10 cellular contexts compared by ENCODE assay signal in the genomic region with DNA sequence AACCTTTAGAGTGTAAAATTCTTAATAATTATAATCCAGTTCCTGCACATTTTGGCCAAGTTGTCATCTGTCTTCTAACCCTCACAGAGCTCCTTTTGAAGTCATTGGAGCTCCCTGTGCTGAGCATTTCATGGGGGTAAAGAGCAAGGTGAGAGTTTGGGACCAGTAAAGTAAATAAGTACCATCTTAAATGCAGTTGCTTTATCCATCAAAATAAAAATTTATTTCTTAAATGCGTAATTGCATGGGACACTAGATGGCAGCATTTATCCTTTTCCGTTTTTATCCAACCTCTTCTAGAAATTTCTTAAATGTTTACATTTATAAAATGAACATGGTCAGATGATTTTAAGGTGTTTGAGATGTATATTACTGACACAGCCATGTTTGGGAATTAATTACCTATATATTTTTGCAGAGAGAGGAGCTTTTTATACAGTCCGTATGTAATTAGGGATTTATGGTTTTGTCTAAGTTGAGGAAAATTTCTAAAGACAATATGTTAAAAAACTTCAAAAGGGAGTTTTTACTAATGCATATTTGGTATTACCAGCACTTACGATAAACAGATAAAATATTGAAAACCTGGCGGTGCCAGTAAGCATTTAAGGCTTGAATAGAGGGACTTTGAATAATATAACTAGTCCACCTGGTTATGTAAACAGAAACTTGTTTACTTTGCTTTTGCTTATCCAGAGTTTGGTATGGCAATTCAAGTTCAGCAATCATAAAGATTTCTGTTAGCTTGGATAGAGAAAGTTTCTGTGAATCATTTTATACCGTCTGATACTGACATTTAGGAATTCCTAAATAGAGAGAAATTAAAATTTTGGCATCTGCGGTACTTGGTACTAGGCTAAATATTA. TPM values are rescaled to one million over a fixed set of nuclear protein-coding genes. Genes with fewer than 3 reads are reported as not detected.
A peak's percentile ranks its signal among the peaks of the same experiment; 100 is the strongest.
DNase-seq lines count a peak whose midpoint lies in the region; ATAC-seq and TF ChIP-seq lines count a peak whose summit lies in the region.
"Had no signal": no experiment of that assay in that cellular context is flagged by ENCODE, and none has a peak within 500 bp of the region (broad histone marks: within the 10 kb centered on the region; RNA-seq: fewer than 3 reads in every experiment).

No MANE protein-coding gene starts in this region.

- no peak overlapping the region for H3K27ac Mint-ChIP-seq in nephron
- no peak overlapping the region for H3K27ac Mint-ChIP-seq in immature natural killer cell

- no peak for ATAC-seq in DND-41 (ENCODE audit: insufficient read depth, low read depth)
- no peak for ATAC-seq in GM18870 (IDR thresholded peaks at IDR 0.05; ENCODE audit: unreplicated experiment)
- ATAC-seq in HG02610 (IDR thresholded peaks at IDR 0.05; ENCODE audit: unreplicated experiment): no peak
- no peak for ATAC-seq in HG03565 (IDR thresholded peaks at IDR 0.05; ENCODE audit: unreplicated experiment)

- TF ChIP-seq POLR2A in breast epithelium (IDR thresholded peaks at IDR 0.05): no peak

- H3K4me3 ChIP-seq in DND-41 (ENCODE audit: low read depth in 1 of 2, low read length in 2 of 2) (no peak overlapping the region), MM.1S (ENCODE audit: low read length) (no peak overlapping the region), breast epithelium (no peak overlapping the region)
- H3K4me3 ChIP-seq: lung had no signal

- no peaks in the 10 kb centered on the region for H3K9me3 Mint-ChIP-seq in nephron
- no peaks in the 10 kb centered on the region for H3K9me3 Mint-ChIP-seq in immature natural killer cell

- H3K27ac ChIP-seq in DND-41 (ENCODE audit: low read length) (no peak overlapping the region), MM.1S (ENCODE audit: low read length) (no peak overlapping the region), breast epithelium (no peak overlapping the region)

- H3K4me1 Mint-ChIP-seq in nephron: peaks cover 31% of the 10 kb centered on the region
- peaks cover 15 to 20% of the 10 kb centered on the region in 2 donors for H3K4me1 Mint-ChIP-seq in immature natural killer cell

- peaks cover 52% of the 10 kb centered on the region for H3K36me3 ChIP-seq in DND-41 (ENCODE audit: insufficient read depth, low read length)
- H3K36me3 ChIP-seq in MM.1S (replicated peaks; ENCODE audit: insufficient read depth, low read length): 0 out of 2 replicates have a peak, but pooled peaks cover 3% of the 10 kb centered on the region
- H3K36me3 ChIP-seq in breast epithelium: no peaks in the 10 kb centered on the region

- no peaks in the 10 kb centered on the region for H3K27me3 Mint-ChIP-seq in nephron (ENCODE audit: low read depth)
- no peaks in the 10 kb centered on the region for H3K27me3 Mint-ChIP-seq in immature natural killer cell (ENCODE audit: low read depth in 3 of 3)

- no peaks in the 10 kb centered on the region for H3K4me1 ChIP-seq in DND-41 (ENCODE audit: insufficient read depth, low read length)
- peaks cover 34% of the 10 kb centered on the region for H3K4me1 ChIP-seq in MM.1S (ENCODE audit: low read length)
- H3K4me1 ChIP-seq in breast epithelium: no peaks in the 10 kb centered on the region

- DNase-seq in DND-41 (no peak), MM.1S (no peak), breast epithelium (ENCODE audit: low spot score in 2 of 2) (no peak), immature natural killer cell (no peak)
- DNase-seq: NCI-H187 had no signal

- H4K20me1 ChIP-seq in DND-41 (ENCODE audit: insufficient read depth, low read length) (peaks cover 13% of the 10 kb centered on the region; the same call in 1 of the 2 replicates), MM.1S (ENCODE audit: insufficient read depth, low read length) (peaks cover 8% of the 10 kb centered on the region; the same call in 1 of the 2 replicates)

- no peak overlapping the region for H3K4me3 Mint-ChIP-seq in nephron
- no peak overlapping the region for H3K4me3 Mint-ChIP-seq in immature natural killer cell

- no peaks in the 10 kb centered on the region for H3K9me3 ChIP-seq in DND-41 (ENCODE audit: insufficient read depth, low read length, severe bottlenecking)
- no peaks in the 10 kb centered on the region for H3K9me3 ChIP-seq in MM.1S (replicated peaks; ENCODE audit: insufficient read depth, low read length)
- H3K9me3 ChIP-seq in breast epithelium: no peaks in the 10 kb centered on the region

- H3K9me2 ChIP-seq in MM.1S (replicated peaks; ENCODE audit: insufficient read depth, low read length): no peaks in the 10 kb centered on the region

- H3K4me2 ChIP-seq in DND-41 (ENCODE audit: insufficient read depth, low read length) (no peak overlapping the region), MM.1S (ENCODE audit: low read depth, low read length) (no peak overlapping the region)

- peaks cover 55% of the 10 kb centered on the region for H3K79me2 ChIP-seq in DND-41 (ENCODE audit: insufficient read depth, low read length)
- H3K79me2 ChIP-seq in MM.1S (ENCODE audit: low read length): peaks cover 10% of the 10 kb centered on the region

- H3K27me3 ChIP-seq in DND-41 (ENCODE audit: insufficient read depth, low read length, poor library complexity): no peaks in the 10 kb centered on the region
- H3K27me3 ChIP-seq in MM.1S (replicated peaks; ENCODE audit: insufficient read depth, low read length): no peaks in the 10 kb centered on the region
- no peaks in the 10 kb centered on the region for H3K27me3 ChIP-seq in breast epithelium

- no peak overlapping the region for H3K9ac ChIP-seq in DND-41 (ENCODE audit: low read depth, low read length)
- H3K9ac ChIP-seq in MM.1S (ENCODE audit: low read length): no peak overlapping the region

- H2AFZ ChIP-seq in DND-41 (ENCODE audit: low read depth, low read length) (no peak overlapping the region), MM.1S (ENCODE audit: low read length) (no peak overlapping the region)

- TF ChIP-seq CTCF in DND-41 (IDR thresholded peaks at IDR 0.05; ENCODE audit: borderline replicate concordance, extremely low read depth, low read length, poor library complexity, severe bottlenecking) (peak; percentile 62), MM.1S (IDR thresholded peaks at IDR 0.05; ENCODE audit: low read length) (peak; percentile 33), breast epithelium (IDR thresholded peaks at IDR 0.05) (peak in 2 of 3 donors; percentile 33 to 40), nephron (IDR thresholded peaks at IDR 0.05; ENCODE audit: unreplicated experiment in 3 of 3) (peak; percentile 55 to 64 (median 64))

- peaks cover 15% of the 10 kb centered on the region for H3F3A ChIP-seq in MM.1S (ENCODE audit: insufficient read depth, low read length)

- intact Hi-C loops in breast epithelium (cut with DNase I; ENCODE audit: low total_unique reads): no loop called here

- H3K36me3 Mint-ChIP-seq in nephron (ENCODE audit: low read depth): peaks cover 37% of the 10 kb centered on the region
- peaks cover 0 to 9% (median 9%) of the 10 kb centered on the region in 3 donors for H3K36me3 Mint-ChIP-seq in immature natural killer cell

RNA-seq across cellular contexts. Expression of gene ACSL3, which starts 54.5 kb away (rescaled TPM):
- 100 to 1,000 TPM in 1 of 3 donors, 10 to 100 TPM in 2; 50.9 to 115 (median 74.4) TPM for total RNA-seq in breast epithelium
- 10 to 100 TPM; 25.7 to 37.4 (median 37.3) TPM for polyA plus RNA-seq in immature natural killer cell
